In genomic region chr2:33904801-33905200, GRCh38 we compare ENCODE assay signal across 7 cellular contexts.
"Had no signal": no experiment of that assay in that cellular context is flagged by ENCODE, and none has a peak within 500 bp of the region (broad histone marks: within the 10 kb centered on the region; RNA-seq: fewer than 3 reads in every experiment).

No MANE protein-coding gene starts in this region.

- H3K4me1 Mint-ChIP-seq: GM23338, H9 had no signal

- ATAC-seq: GM23338 had no signal

- H3K4me3 ChIP-seq: GM23338 had no signal

- H3K4me2 ChIP-seq: GM23338 had no signal

- H3K27ac Mint-ChIP-seq: GM23338, H9, IgD-negative memory B cell had no signal

- DNase-seq: H9, HCEC 1CT had no signal

- H2AFZ ChIP-seq: GM23338 had no signal

- FAIRE-seq: H1, H54, HTR-8/SVneo had no signal

- H3K4me3 Mint-ChIP-seq: GM23338, H9, IgD-negative memory B cell had no signal
